Comparison of ENCODE assay signal across 17 cellular contexts in the genomic region with DNA sequence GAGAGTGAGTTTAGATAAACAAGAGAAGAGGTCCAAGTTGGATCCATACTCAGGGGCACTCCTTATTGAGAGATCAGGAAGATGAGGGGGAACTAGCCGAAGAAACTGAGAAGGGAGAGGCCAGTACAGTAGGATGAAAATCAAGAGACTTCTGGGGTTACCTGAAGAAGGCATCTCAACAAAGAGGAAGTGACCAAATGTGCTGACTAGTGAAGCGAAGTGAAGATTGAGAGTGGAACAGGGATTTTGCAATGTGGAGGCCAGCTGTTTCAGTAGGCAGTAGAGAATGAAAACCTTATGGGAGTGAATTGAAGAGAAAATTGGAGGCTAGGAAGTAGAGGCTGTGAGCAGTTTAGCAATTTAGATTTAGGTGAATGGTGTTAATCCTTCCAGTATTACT.
"Had no signal": no experiment of that assay in that cellular context is flagged by ENCODE, and none has a peak within 500 bp of the region (broad histone marks: within the 10 kb centered on the region; RNA-seq: fewer than 3 reads in every experiment).

No MANE protein-coding gene starts in this region.

- H3K9me3 Mint-ChIP-seq: activated CD4-positive, alpha-beta memory T cell treated with anti-CD3 and anti-CD28 coated beads for 36 hours had no signal

- H3K27ac Mint-ChIP-seq: activated CD4-positive, alpha-beta memory T cell treated with anti-CD3 and anti-CD28 coated beads for 36 hours had no signal

- H3K27ac ChIP-seq: body of pancreas, coronary artery, right atrium auricular region, skin epidermis, tibial artery, vagina had no signal

- H3K9me3 ChIP-seq: body of pancreas, right atrium auricular region, tibial artery, vagina had no signal

- H3K27me3 Mint-ChIP-seq: activated CD4-positive, alpha-beta memory T cell treated with anti-CD3 and anti-CD28 coated beads for 36 hours had no signal

- H3K27me3 ChIP-seq: body of pancreas, right atrium auricular region, tibial artery, vagina had no signal

- DNase-seq: activated CD4-positive, alpha-beta memory T cell treated with anti-CD3 and anti-CD28 coated beads for 36 hours; activated CD8-positive, alpha-beta memory T cell treated with anti-CD3 and anti-CD28 coated beads, Interleukin-2, amount 50 U/mL, for 48 hours; activated naive CD4-positive, alpha-beta T cell treated with Interleukin-2 at 50 U/mL for 16 hours; body of pancreas; central memory CD4-positive, alpha-beta T cell; effector CD8-positive, alpha-beta T cell; left colon; midbrain; posterior cingulate gyrus; stimulated activated CD4-positive, alpha-beta T cell treated with anti-CD3 and anti-CD28 coated beads, Interleukin-4, amount 100 ng/mL, for 4 hours; T-helper 9 cell; tibial artery had no signal

- H3K4me3 Mint-ChIP-seq: activated CD4-positive, alpha-beta memory T cell treated with anti-CD3 and anti-CD28 coated beads for 36 hours had no signal

- ATAC-seq: body of pancreas, left colon had no signal

- H3K4me3 ChIP-seq: body of pancreas, coronary artery, lung, right atrium auricular region, skin epidermis, tibial artery, vagina had no signal

- H3K4me1 ChIP-seq: body of pancreas, right atrium auricular region, tibial artery, vagina had no signal
